ENCODE assay signal across 14 cellular contexts in the genomic region with DNA sequence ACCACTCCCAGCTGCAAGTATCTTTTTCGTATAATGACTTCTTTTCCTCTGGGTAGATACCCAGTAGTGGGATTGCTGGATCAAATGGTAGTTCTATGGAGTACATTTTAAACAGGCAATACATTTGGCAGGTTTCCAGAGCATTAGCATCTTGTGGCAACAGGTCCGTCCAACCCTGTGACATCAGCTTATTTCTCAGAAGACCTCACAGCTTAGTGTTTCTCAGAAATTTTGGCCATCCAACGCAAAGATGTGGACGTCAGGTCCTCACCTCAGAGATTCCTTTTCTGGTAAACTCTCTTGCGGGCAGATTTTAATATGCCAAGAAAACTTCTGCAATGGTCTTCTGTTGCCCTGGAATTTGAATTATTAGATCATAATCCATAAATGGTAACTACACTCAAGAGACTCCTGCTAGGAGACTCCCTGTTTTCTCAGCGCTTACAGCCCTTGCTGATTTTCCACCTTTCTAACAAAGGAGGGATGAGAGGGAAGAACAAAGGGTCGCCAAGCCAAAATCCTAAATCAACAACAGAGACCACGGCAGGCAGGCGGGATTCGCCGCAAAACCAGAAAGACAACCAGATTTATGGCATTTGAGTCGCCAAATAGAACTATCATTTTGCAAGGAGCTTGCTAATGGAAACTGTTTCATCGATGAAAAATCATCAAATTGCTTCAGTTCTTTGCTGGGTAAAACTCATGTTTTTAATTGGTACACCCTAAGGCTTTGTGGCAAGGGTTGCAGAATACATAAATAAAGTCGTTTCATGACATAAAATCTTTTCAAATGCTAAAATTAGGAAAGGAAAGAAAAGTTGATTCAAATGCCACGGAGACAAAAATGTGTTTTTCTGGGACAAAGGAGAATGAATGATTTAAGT. TPM values are rescaled to one million over a fixed set of nuclear protein-coding genes. Genes with fewer than 3 reads are reported as not detected.
DNase-seq lines count a peak whose midpoint lies in the region; ATAC-seq and TF ChIP-seq lines count a peak whose summit lies in the region.
"Had no signal": no experiment of that assay in that cellular context is flagged by ENCODE, and none has a peak within 500 bp of the region (broad histone marks: within the 10 kb centered on the region; RNA-seq: fewer than 3 reads in every experiment).

No MANE protein-coding gene starts in this region.

- no peaks in the 10 kb centered on the region for H3K36me3 ChIP-seq in HUES48 (ENCODE audit: control insufficient read depth, insufficient read depth, low read length)
- H3K36me3 ChIP-seq in stomach, result no peaks in the 10 kb centered on the region
- no peaks in the 10 kb centered on the region for H3K36me3 ChIP-seq in hepatocyte (replicated peaks; ENCODE audit: insufficient read depth, low read depth)

- H3K4me3 ChIP-seq in HUES48 (ENCODE audit: low read depth, low read length), result no peak overlapping the region
- no peak overlapping the region for H3K4me3 ChIP-seq in stomach
- no peak overlapping the region for H3K4me3 ChIP-seq in hepatocyte

- WGBS in stomach, 5 donors, result 75 to 89% (median 83%) methylated on average over 15 of the region's 15 CpGs
- 70% methylated on average over 15 of the region's 15 CpGs for WGBS in hepatocyte (ENCODE audit: low lambda C conversion rate, missing lambda C conversion rate)

- H2AFZ ChIP-seq in hepatocyte, result no peak overlapping the region

- H3K27ac ChIP-seq in HUES48 (ENCODE audit: low read depth, low read length) (peak overlapping the region; percentile 39), layer of hippocampus (ENCODE audit: low read depth, low read length) (peak overlapping the region; percentile 15), stomach (peak overlapping the region in 4 of 5 donors; percentile 52 to 82 (median 55)), hepatocyte (no peak overlapping the region)
- H3K27ac ChIP-seq: epithelial cell of prostate had no signal

- TF ChIP-seq EP300 in stomach (IDR thresholded peaks at IDR 0.05), result no peak

- H3K79me2 ChIP-seq in hepatocyte, result no peaks in the 10 kb centered on the region

- TF ChIP-seq POLR2A in stomach (IDR thresholded peaks at IDR 0.05), result no peak

- no peak for TF ChIP-seq CTCF in stomach (IDR thresholded peaks at IDR 0.05)
- no peak for TF ChIP-seq CTCF in hepatocyte (IDR thresholded peaks at IDR 0.05; ENCODE audit: poor library complexity)

- H3K4me1 ChIP-seq in HUES48 (ENCODE audit: control insufficient read depth, insufficient read depth, low read length) (peaks cover 36% of the 10 kb centered on the region), stomach (peaks cover 3 to 29% (median 13%) of the 10 kb centered on the region in 4 donors), hepatocyte (ENCODE audit: insufficient read depth) (peaks cover 22% of the 10 kb centered on the region)

- no peak overlapping the region for H3K4me2 ChIP-seq in hepatocyte

- ATAC-seq in GM21390 (IDR thresholded peaks at IDR 0.05; ENCODE audit: unreplicated experiment), result no peak

- no peaks in the 10 kb centered on the region for H4K20me1 ChIP-seq in hepatocyte (ENCODE audit: insufficient read depth, poor library complexity, severe bottlenecking)

- DNase-seq in amniotic epithelial cell (ENCODE audit: low read depth) (peak; percentile 29), stomach (no peak), T-helper 9 cell (no peak), hepatocyte (ENCODE audit: low spot score) (no peak), AML-193 (lab: John Stamatoyannopoulos, UW) (no peak)
- DNase-seq: activated CD4-positive, CD25-positive, alpha-beta regulatory T cell; naive B cell; NCI-H1436 treated with DMSO at 0.1 percent for 48 hours; stimulated activated CD4-positive, alpha-beta T cell treated with anti-CD3 and anti-CD28 coated beads, Interleukin-2, amount 100 ng/mL, for 24 hours; stimulated activated naive CD4-positive, alpha-beta T cell had no signal

- no peaks in the 10 kb centered on the region for H3K9me2 ChIP-seq in hepatocyte (replicated peaks; ENCODE audit: insufficient read depth)

- H3K27me3 ChIP-seq in HUES48 (ENCODE audit: control insufficient read depth, insufficient read depth, low read length), result no peaks in the 10 kb centered on the region
- no peaks in the 10 kb centered on the region for H3K27me3 ChIP-seq in layer of hippocampus (ENCODE audit: control insufficient read depth, insufficient read depth, low read length)
- H3K27me3 ChIP-seq in stomach, result no peaks in the 10 kb centered on the region
- no peaks in the 10 kb centered on the region for H3K27me3 ChIP-seq in hepatocyte

- intact Hi-C loops in stomach (cut with DNase I; ENCODE audit: low total_unique reads), result no loop called here

- H3K9me3 ChIP-seq in HUES48 (ENCODE audit: control insufficient read depth, insufficient read depth, low read length) (no peaks in the 10 kb centered on the region), stomach (no peaks in the 10 kb centered on the region), hepatocyte (ENCODE audit: low read depth) (no peaks in the 10 kb centered on the region)

- no peak overlapping the region for H3K9ac ChIP-seq in HUES48 (ENCODE audit: low read depth, low read length)

RNA-seq across cellular contexts. Expression of gene PLPP1, which starts 34.1 kb away (rescaled TPM):
- total RNA-seq in stomach, result 100 to 1,000 TPM in 3 of 5 donors, 10 to 100 TPM in 2; 63.6 to 592 (median 175) TPM
- polyA plus RNA-seq in stomach, result 10 to 100 TPM; 29.5 to 48.7 (median 32.4) TPM
- 75.0 and 84.9 TPM in 2 replicates for total RNA-seq in hepatocyte
- 80.1 and 89.3 TPM in 2 replicates for polyA plus RNA-seq in hepatocyte
